8 cellular contexts compared by ENCODE assay signal in genomic region chr20:44247676-44248419, GRCh38. TPM values are rescaled to one million over a fixed set of nuclear protein-coding genes. Genes with fewer than 3 reads are reported as not detected.
A peak's percentile ranks its signal among the peaks of the same experiment; 100 is the strongest.
DNase-seq lines count a peak whose midpoint lies in the region; ATAC-seq and TF ChIP-seq lines count a peak whose summit lies in the region.

No MANE protein-coding gene starts in this region.

- in situ Hi-C loops in GM13977 (cut with MboI; ENCODE audit: low pct_unique_long_range_greater_than_20kb, low sequenced_read_pairs, unreplicated experiment), result no loop called here

- peak; percentile 58 for DNase-seq in GM13977 (ENCODE audit: low spot score)
- DNase-seq in NT2/D1 (ENCODE audit: low read depth, low spot score), result peak; percentile 84
- peak; percentile 32 for DNase-seq in choroid plexus epithelial cell (ENCODE audit: low read depth)
- DNase-seq in mesothelial cell of epicardium (ENCODE audit: low spot score in 2 of 2, unreplicated experiment in 2 of 2), result peak; percentile 54 to 66
- DNase-seq in NCI-H69 (lab: John Stamatoyannopoulos, UW), result no peak
- no peak for DNase-seq in NCI-H446 treated with DMSO at 0.1 percent for 48 hours (lab: John Stamatoyannopoulos, UW)

- peaks cover 8% of the 10 kb centered on the region for H3K27me3 ChIP-seq in NT2/D1 (ENCODE audit: insufficient read depth, insufficient read length)

- ATAC-seq in GM18519 (IDR thresholded peaks at IDR 0.05; ENCODE audit: low FRiP score, unreplicated experiment) (no peak), HG03196 (IDR thresholded peaks at IDR 0.05; ENCODE audit: unreplicated experiment) (no peak)

- H3K4me3 ChIP-seq in NT2/D1 (ENCODE audit: insufficient read length, low read depth) (peak overlapping the region; percentile 70), choroid plexus epithelial cell (ENCODE audit: low read depth, low read length) (no peak overlapping the region)

- peak overlapping the region; percentile 74 for H3K9ac ChIP-seq in NT2/D1 (ENCODE audit: insufficient read length, low read depth)

- H3K27ac Mint-ChIP-seq in mesothelial cell of epicardium, result no peak overlapping the region

- H3K9me3 ChIP-seq in NT2/D1 (ENCODE audit: insufficient read depth, low read length), result no peaks in the 10 kb centered on the region

- peak; percentile 23 for TF ChIP-seq CTCF in GM13977 (IDR thresholded peaks at IDR 0.05; ENCODE audit: extremely low read depth, insufficient read depth, missing control alignments)
- peak; percentile 52 for TF ChIP-seq CTCF in choroid plexus epithelial cell (conservative IDR thresholded peaks at IDR 0.05; ENCODE audit: low read depth, low read length)
- peak; percentile 41 for TF ChIP-seq CTCF in mesothelial cell of epicardium (IDR thresholded peaks at IDR 0.05; ENCODE audit: unreplicated experiment)

- H3K4me1 Mint-ChIP-seq in mesothelial cell of epicardium, result peaks cover 9% of the 10 kb centered on the region

- H3K9me3 Mint-ChIP-seq in mesothelial cell of epicardium, result no peaks in the 10 kb centered on the region

- H3K27me3 Mint-ChIP-seq in mesothelial cell of epicardium (ENCODE audit: low read depth), result peaks cover 49% of the 10 kb centered on the region

- no peaks in the 10 kb centered on the region for H3K36me3 ChIP-seq in NT2/D1 (ENCODE audit: insufficient read depth, insufficient read length, low read length)

- no peaks in the 10 kb centered on the region for H3K36me3 Mint-ChIP-seq in mesothelial cell of epicardium

- H3K4me3 Mint-ChIP-seq in mesothelial cell of epicardium, result peak overlapping the region; percentile 24

- H3K4me1 ChIP-seq in NT2/D1 (ENCODE audit: insufficient read depth, insufficient read length), result no peaks in the 10 kb centered on the region

RNA-seq across cellular contexts. Expression of gene GDAP1L1, which starts 0.7 kb away (rescaled TPM):
- 0.16 to 0.54 TPM (median 0.40 TPM) in 3 replicates for total RNA-seq in mesothelial cell of epicardium

RNA-seq across cellular contexts. Expression of gene OSER1, which starts 37.3 kb away (rescaled TPM):
- total RNA-seq in mesothelial cell of epicardium, result 31.3 to 31.7 TPM (median 31.5 TPM) in 3 replicates

Comparison
In these comparisons a context has a peak if more than half of its experiments do, and no peak if none do; other contexts are left out.
1. DNase-seq: peak in GM13977 (single experiment), NT2/D1 (single experiment), choroid plexus epithelial cell (single experiment) and mesothelial cell of epicardium (2 of 2); none in NCI-H69 (single experiment) and NCI-H446 treated with DMSO at 0.1 percent for 48 hours (single experiment).
2. Peak in every context shown above with its lines, with median percentiles within 50 percentile points of each other: CTCF ChIP-seq.